In genomic region chr11:6377902-6378694, GRCh38 we compare ENCODE assay signal across 10 cellular contexts. TPM values are rescaled to one million over a fixed set of nuclear protein-coding genes. Genes with fewer than 3 reads are reported as not detected.
DNase-seq lines count a peak whose midpoint lies in the region; ATAC-seq, FAIRE-seq and TF ChIP-seq lines count a peak whose summit lies in the region.
"Had no signal": no experiment of that assay in that cellular context is flagged by ENCODE, and none has a peak within 500 bp of the region (broad histone marks: within the 10 kb centered on the region; RNA-seq: fewer than 3 reads in every experiment).

No MANE protein-coding gene starts in this region.

- TF ChIP-seq POLR2A in GM12891 (IDR thresholded peaks at IDR 0.05; ENCODE audit: low read depth, low read length) = no peak

- H3K27ac ChIP-seq in BLaER1 (peak overlapping the region; percentile 10; the same call in 1 of the 2 replicates), left ventricle myocardium inferior (replicated peaks) (peak overlapping the region; percentile 51)

- H3K9me3 ChIP-seq in BLaER1 = no peaks in the 10 kb centered on the region
- no peaks in the 10 kb centered on the region for H3K9me3 ChIP-seq in left ventricle myocardium inferior (replicated peaks)

- H3K4me1 ChIP-seq in BLaER1 (peaks cover 31% of the 10 kb centered on the region), left ventricle myocardium inferior (peaks cover 12% of the 10 kb centered on the region)

- intact Hi-C loops in left ventricle myocardium inferior (cut with micrococcal nuclease) = loop anchor here (5.0 kb wide), 2 partner anchors 64 to 129 kb away; partner anchors contain the start of gene HPX
- intact Hi-C loops in posterior vena cava (cut with DNase I) = loop anchor here in 1 of 2 donors (2.0 kb wide), 1 partner anchor 65 kb away; no protein-coding TSS in a partner anchor

- DNase-seq in GM12891 (ENCODE audit: insufficient read length, low spot score) = no peak
- peak; percentile 71 for DNase-seq in SKM-1 treated with dmso at 0.1 percent for 144 hours (lab: John Stamatoyannopoulos, UW; ENCODE audit: unreplicated experiment)
- DNase-seq in left ventricle myocardium inferior = no peak
- DNase-seq in NCI-H187 (lab: John Stamatoyannopoulos, UW) = no peak
- no peak for DNase-seq in effector CD4-positive, alpha-beta T cell
- DNase-seq in posterior vena cava (ENCODE audit: low spot score) = no peak
- DNase-seq: DMS 273 treated with DMSO at 0.1 percent for 48 hours had no signal

- peak overlapping the region; percentile 64 for H3K4me2 ChIP-seq in BLaER1

- peak; percentile 67 for FAIRE-seq in GM12891 (lab: Jason Lieb, UNC)
- FAIRE-seq: TTC549 had no signal

- no peak for ATAC-seq in GM21529 (IDR thresholded peaks at IDR 0.05; ENCODE audit: unreplicated experiment)

- H3K36me3 ChIP-seq in BLaER1 (no peaks in the 10 kb centered on the region), left ventricle myocardium inferior (no peaks in the 10 kb centered on the region)

- H3K27me3 ChIP-seq in BLaER1 = no peaks in the 10 kb centered on the region
- no peaks in the 10 kb centered on the region for H3K27me3 ChIP-seq in left ventricle myocardium inferior (ENCODE audit: low read depth)

- TF ChIP-seq CTCF in left ventricle myocardium inferior (IDR thresholded peaks at IDR 0.05; ENCODE audit: borderline replicate concordance) = no peak

- H4K20me1 ChIP-seq in BLaER1 = no peaks in the 10 kb centered on the region

- H3K4me3 ChIP-seq in BLaER1 (0 out of 2 replicates have a peak overlapping the region, but pooled peaks have one; percentile 12), left ventricle myocardium inferior (no peak overlapping the region)

- H3K9ac ChIP-seq in BLaER1 = no peak overlapping the region

TF ChIP-seq in GM12891, 5 proteins besides CTCF, POLR2A, EP300 and RAD21:
- no peak for TF ChIP-seq POU2F2 (IDR thresholded peaks at IDR 0.05; ENCODE audit: low read depth, low read length)
- 0 out of 2 replicates have a peak, but pooled peaks have one; percentile 14 for TF ChIP-seq SPI1 (IDR thresholded peaks at IDR 0.05; ENCODE audit: low read depth, low read length)

RNA-seq across cellular contexts. Expression of gene SMPD1, which starts 12.2 kb away (rescaled TPM):
- polyA plus RNA-seq in GM12891 (2012; ENCODE audit: low read depth, missing spikeins) = 11.8 TPM
- total RNA-seq in left ventricle myocardium inferior (49.7 TPM), posterior vena cava (10 to 100 TPM; 35.4 to 51.6 TPM)

RNA-seq across cellular contexts. Expression of gene APBB1, which starts 40.8 kb away (rescaled TPM):
- 16.0 TPM for polyA plus RNA-seq in GM12891 (2012; ENCODE audit: low read depth, missing spikeins)
- 75.5 TPM for total RNA-seq in left ventricle myocardium inferior
- total RNA-seq in posterior vena cava = 10 to 100 TPM; 43.6 to 65.3 TPM

RNA-seq across cellular contexts. Expression of gene CAVIN3, which starts 57.8 kb away (rescaled TPM):
- 4.7 TPM for polyA plus RNA-seq in GM12891 (2012; ENCODE audit: low read depth, missing spikeins)
- 37.1 TPM for total RNA-seq in left ventricle myocardium inferior
- total RNA-seq in posterior vena cava = 100 to 1,000 TPM; 156 to 166 TPM
